25 cellular contexts compared by ENCODE assay signal in the genomic region with DNA sequence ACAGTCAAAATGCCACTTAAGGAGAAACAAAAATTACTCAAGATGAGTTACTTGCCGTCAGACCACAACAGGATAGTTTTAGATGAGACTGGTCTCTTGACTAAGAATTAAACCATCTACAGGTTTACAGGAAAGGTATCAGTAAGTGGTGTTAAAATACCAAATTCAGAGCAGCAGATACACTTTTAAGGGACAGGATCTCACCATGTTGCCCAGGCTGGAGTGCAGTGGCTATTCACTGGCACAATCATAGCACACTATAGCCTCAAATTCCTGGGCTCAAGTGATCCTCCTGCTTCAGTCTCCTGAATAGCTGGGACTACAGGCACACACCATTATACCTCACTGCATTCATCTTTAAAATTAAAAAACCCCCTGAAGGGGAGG. TPM values are rescaled to one million over a fixed set of nuclear protein-coding genes. Genes with fewer than 3 reads are reported as not detected.
DNase-seq lines count a peak whose midpoint lies in the region; ATAC-seq, FAIRE-seq and TF ChIP-seq lines count a peak whose summit lies in the region.
"Had no signal": no experiment of that assay in that cellular context is flagged by ENCODE, and none has a peak within 500 bp of the region (broad histone marks: within the 10 kb centered on the region; RNA-seq: fewer than 3 reads in every experiment).

No MANE protein-coding gene starts in this region.

- H4K20me1 ChIP-seq in HCT116 (ENCODE audit: insufficient read depth) (peaks cover 23% of the 10 kb centered on the region; the same call in 1 of the 2 replicates), K562 (replicated peaks; ENCODE audit: control insufficient read depth, insufficient read depth, low read length) (peaks cover 43% of the 10 kb centered on the region)

- peaks cover 68 to 75% of the 10 kb centered on the region in 2 experiments for H3K36me3 ChIP-seq in HCT116 (ENCODE audit: control insufficient read depth in 1 of 2, insufficient read depth in 2 of 2, low read length in 2 of 2)
- peaks cover 90% of the 10 kb centered on the region for H3K36me3 ChIP-seq in K562 (ENCODE audit: control insufficient read depth, insufficient read depth, low read length)

- H3K9me3 ChIP-seq in HCT116 (ENCODE audit: control insufficient read depth in 1 of 2, insufficient read depth in 1 of 2, low read depth in 1 of 2, low read length in 2 of 2) (no peaks in the 10 kb centered on the region), K562 (replicated peaks; ENCODE audit: control insufficient read depth, insufficient read depth, low read depth, low read length) (no peaks in the 10 kb centered on the region)
- H3K9me3 ChIP-seq: BLaER1, psoas muscle, thyroid gland had no signal

- peaks cover 6% of the 10 kb centered on the region for H3K9me1 ChIP-seq in K562 (ENCODE audit: control insufficient read depth, insufficient read depth, low read length)

- H3K4me2 ChIP-seq in HCT116 (ENCODE audit: low read length) = no peak overlapping the region
- no peak overlapping the region for H3K4me2 ChIP-seq in K562 (ENCODE audit: insufficient read depth, low read length)
- H3K4me2 ChIP-seq: BLaER1 had no signal

- no peaks in the 10 kb centered on the region for H3K9me2 ChIP-seq in HCT116 (ENCODE audit: insufficient read depth)

- H3K79me2 ChIP-seq in HCT116 (ENCODE audit: insufficient read depth, low read length) (peaks cover 60% of the 10 kb centered on the region), K562 (ENCODE audit: control insufficient read depth, insufficient read depth, low read length) (peaks cover 53% of the 10 kb centered on the region)

- peak in 1 of 2 donors; percentile 38 for ATAC-seq in activated T-cell treated with anti-CD3 and anti-CD28 coated beads, Interleukin-2, amount 50 U/mL, for 72 hours (replicated peaks in 1 of 2)
- ATAC-seq in HCT116 (no peak), K562 (no peak), GM21825 (IDR thresholded peaks at IDR 0.05; ENCODE audit: unreplicated experiment) (no peak)
- ATAC-seq: psoas muscle; stimulated activated naive CD8-positive, alpha-beta T cell treated with anti-CD3 and anti-CD28 coated beads, Interleukin-15, Interleukin-2, amounts not matched to agents 100 U/mL and 50 U/mL, for 24 hours had no signal

- 84% methylated on average over 1 of the region's 1 CpG for WGBS in K562 (ENCODE audit: insufficient coverage, low coverage, missing lambda C conversion rate)

- H3K27ac Mint-ChIP-seq in activated T-cell treated with anti-CD3 and anti-CD28 coated beads, Interleukin-2, amount 50 U/mL, for 72 hours = peak overlapping the region; percentile 86
- H3K27ac Mint-ChIP-seq in type B pancreatic cell = no peak overlapping the region
- H3K27ac Mint-ChIP-seq: dendritic cell treated with granulocyte-macrophage colony-stimulating factor and Interleukin-4, amounts not matched to agents 40 ng/mL and 50 ng/mL, for 4 days had no signal

- peaks cover 28 to 60% of the 10 kb centered on the region in 2 donors for H3K36me3 Mint-ChIP-seq in activated T-cell treated with anti-CD3 and anti-CD28 coated beads, Interleukin-2, amount 50 U/mL, for 72 hours (ENCODE audit: insufficient read depth in 2 of 2)
- peaks cover 54% of the 10 kb centered on the region for H3K36me3 Mint-ChIP-seq in type B pancreatic cell

- POLR2A ChIA-PET in HCT116 (lab: Charles Lee) = no interaction called here
- POLR2A ChIA-PET in K562 (lab: Yijun Ruan, JAX) = interaction anchor here (1.0 to 1.5 kb wide), 3 partner anchors 11 to 16 kb away, joined by 3 to 5 read pairs (median 4); partner anchors contain the start of gene NFKBIL1

- no peaks in the 10 kb centered on the region for H3K9me3 Mint-ChIP-seq in activated T-cell treated with anti-CD3 and anti-CD28 coated beads, Interleukin-2, amount 50 U/mL, for 72 hours
- H3K9me3 Mint-ChIP-seq in type B pancreatic cell = no peaks in the 10 kb centered on the region
- H3K9me3 Mint-ChIP-seq: activated CD4-positive, alpha-beta T cell treated with anti-CD3 and anti-CD28 coated beads, Interleukin-2, amount 10 ng/mL, durations not matched to agents 24 days and 14 days; dendritic cell treated with granulocyte-macrophage colony-stimulating factor and Interleukin-4, amounts not matched to agents 40 ng/mL and 50 ng/mL, for 4 days had no signal

- no peak for TF ChIP-seq CTCF in HCT116 (IDR thresholded peaks at IDR 0.05 in 2 of 3, conservative IDR thresholded peaks at IDR 0.05 in 1 of 3; ENCODE audit: borderline replicate concordance in 1 of 3, insufficient read depth in 1 of 3, low read depth in 2 of 3, low read length in 2 of 3)
- TF ChIP-seq CTCF in K562 (IDR thresholded peaks at IDR 0.05 in 2 of 3, conservative IDR thresholded peaks at IDR 0.05 in 1 of 3; ENCODE audit: insufficient read depth in 2 of 3, low read depth in 1 of 3, low read length in 3 of 3) = no peak
- no peak for TF ChIP-seq CTCF in type B pancreatic cell (conservative IDR thresholded peaks at IDR 0.05)

- intact Hi-C loops in HCT116 (cut with micrococcal nuclease) (no loop called here), K562 (cut with micrococcal nuclease) (no loop called here)

- no peak for DNase-seq in activated T-cell treated with anti-CD3 and anti-CD28 coated beads, Interleukin-2, amount 50 U/mL, for 72 hours
- no peak for DNase-seq in activated T-cell treated with anti-CD3 and anti-CD28 coated beads for 4 hours
- no peak for DNase-seq in HCT116 (ENCODE audit: low read depth, low spot score)
- DNase-seq in K562 (ENCODE audit: extremely low read depth in 1 of 4, low spot score in 3 of 4) = no peak
- no peak for DNase-seq in type B pancreatic cell (ENCODE audit: extremely low spot score, unreplicated experiment)
- DNase-seq: activated CD4-positive, alpha-beta T cell treated with anti-CD3 and anti-CD28 coated beads, Interleukin-2, amount 10 ng/mL, durations not matched to agents 24 days and 14 days; EL; head of caudate nucleus; midbrain; NCI-H1105; NCI-H2029 treated with DMSO at 0.1 percent for 48 hours; NCI-H345; OCI-M1; psoas muscle; SHP77; stimulated activated naive CD8-positive, alpha-beta T cell treated with anti-CD3 and anti-CD28 coated beads, Interleukin-15, Interleukin-2, amounts not matched to agents 100 U/mL and 50 U/mL, for 24 hours; thyroid gland had no signal

- no peak for TF ChIP-seq EP300 in K562 (IDR thresholded peaks at IDR 0.05; ENCODE audit: low read length)

- H2AFZ ChIP-seq in HCT116 (ENCODE audit: low read depth, low read length, poor library complexity, severe bottlenecking) (no peak overlapping the region), K562 (ENCODE audit: low read depth, low read length) (no peak overlapping the region)

- in situ Hi-C loops in K562 (cut with MboI) = loop anchor here (5.0 to 25.0 kb wide), 2 partner anchors 36 to 1429 kb away; partner anchors contain the start of genes BRD2, HLA-DMA and MICB

- RAD21 ChIA-PET in HCT116 (lab: Charles Lee; ENCODE audit: low non-redundant PET in 1 of 2, low total read pairs in 2 of 2, uncharacterized antibody in 2 of 2, unreplicated experiment in 2 of 2) = no interaction called here

- CTCF ChIA-PET in HCT116 (lab: Charles Lee) (no interaction called here), K562 (lab: Yijun Ruan, JAX; ENCODE audit: low intra/inter-chr PET ratio) (no interaction called here)

- H3K9ac ChIP-seq in HCT116 (ENCODE audit: low read length) (no peak overlapping the region), K562 (ENCODE audit: insufficient read depth in 1 of 2, low read depth in 2 of 2, low read length in 2 of 2) (no peak overlapping the region)
- H3K9ac ChIP-seq: BLaER1 had no signal

- no peak for FAIRE-seq in K562 (lab: Jason Lieb, UNC)
- FAIRE-seq: bronchial epithelial cell had no signal

- TF ChIP-seq POLR2A in HCT116 (IDR thresholded peaks at IDR 0.05; ENCODE audit: borderline replicate concordance, extremely low read depth, insufficient read depth, insufficient read length) (no peak), K562 (conservative IDR thresholded peaks at IDR 0.05) (peak; percentile 41; the same call in 1 of the 2 replicates)

- H3K4me3 ChIP-seq in HCT116 (replicated peaks in 1 of 2; ENCODE audit: low read depth in 1 of 2, low read length in 2 of 2) = no peak overlapping the region
- no peak overlapping the region for H3K4me3 ChIP-seq in K562
- H3K4me3 ChIP-seq: BLaER1, psoas muscle, skin epidermis, thyroid gland had no signal

- H3K27me3 Mint-ChIP-seq in activated T-cell treated with anti-CD3 and anti-CD28 coated beads, Interleukin-2, amount 50 U/mL, for 72 hours (ENCODE audit: low read depth) = no peaks in the 10 kb centered on the region
- H3K27me3 Mint-ChIP-seq in type B pancreatic cell = no peaks in the 10 kb centered on the region
- H3K27me3 Mint-ChIP-seq: activated CD4-positive, alpha-beta T cell treated with anti-CD3 and anti-CD28 coated beads, Interleukin-2, amount 10 ng/mL, durations not matched to agents 24 days and 14 days; dendritic cell treated with granulocyte-macrophage colony-stimulating factor and Interleukin-4, amounts not matched to agents 40 ng/mL and 50 ng/mL, for 4 days had no signal

- H3K4me1 ChIP-seq in HCT116 (ENCODE audit: control insufficient read depth in 1 of 2, insufficient read depth in 2 of 2, low read length in 2 of 2) (no peaks in the 10 kb centered on the region), K562 (replicated peaks in 1 of 2; ENCODE audit: control insufficient read depth in 2 of 2, insufficient read depth in 2 of 2, low read length in 2 of 2) (peaks cover 0 to 17% of the 10 kb centered on the region in 2 experiments; a peak in 3 of 5 replicates)
- H3K4me1 ChIP-seq: psoas muscle, thyroid gland had no signal

- TF ChIP-seq RAD21 in HCT116 (IDR thresholded peaks at IDR 0.05; ENCODE audit: low read depth) (no peak), K562 (CRISPR knock-in tag; conservative IDR thresholded peaks at IDR 0.05 in 1 of 2, IDR thresholded peaks at IDR 0.05 in 1 of 2) (no peak)

- BruUV-seq in HCT116 (replicated peaks; lab: Mats Ljungman, UMichigan) (no TSS peak), K562 (replicated peaks; lab: Mats Ljungman, UMichigan) (no TSS peak)

- H3K27me3 ChIP-seq in HCT116 (ENCODE audit: insufficient read depth, low read length) (no peaks in the 10 kb centered on the region), K562 (ENCODE audit: control insufficient read depth in 2 of 2, insufficient read depth in 2 of 2, low read length in 2 of 2) (no peaks in the 10 kb centered on the region)
- H3K27me3 ChIP-seq: BLaER1, thyroid gland had no signal

- peaks cover 48% of the 10 kb centered on the region for H3K4me1 Mint-ChIP-seq in activated T-cell treated with anti-CD3 and anti-CD28 coated beads, Interleukin-2, amount 50 U/mL, for 72 hours (ENCODE audit: low read depth)
- H3K4me1 Mint-ChIP-seq in type B pancreatic cell (ENCODE audit: unreplicated experiment) = peaks cover 7% of the 10 kb centered on the region

- no peak overlapping the region for H3K4me3 Mint-ChIP-seq in activated T-cell treated with anti-CD3 and anti-CD28 coated beads, Interleukin-2, amount 50 U/mL, for 72 hours
- H3K4me3 Mint-ChIP-seq in type B pancreatic cell = no peak overlapping the region
- H3K4me3 Mint-ChIP-seq: activated CD4-positive, alpha-beta T cell treated with anti-CD3 and anti-CD28 coated beads, Interleukin-2, amount 10 ng/mL, durations not matched to agents 24 days and 14 days; dendritic cell treated with granulocyte-macrophage colony-stimulating factor and Interleukin-4, amounts not matched to agents 40 ng/mL and 50 ng/mL, for 4 days had no signal

- no peak overlapping the region for H3K27ac ChIP-seq in HCT116 (ENCODE audit: low read depth, low read length)
- H3K27ac ChIP-seq in K562 (ENCODE audit: extremely low read depth, low read depth, low read length) = no peak overlapping the region
- H3K27ac ChIP-seq: BLaER1, psoas muscle, skin epidermis, thyroid gland had no signal

RNA-seq across cellular contexts. Expression of gene MCCD1, which starts 4.7 kb away (rescaled TPM):
- total RNA-seq in activated T-cell treated with anti-CD3 and anti-CD28 coated beads, Interleukin-2, amount 50 U/mL, for 72 hours = not detected
- total RNA-seq in HCT116 (2021; ENCODE audit: unreplicated experiment) (not detected), K562 (2014; rRNA removed) (not detected in 2 replicates), K562 (2014; rRNA removed; fragmentation: Illumina TruSeq; extraction: Trizol) (not detected in 2 replicates), K562 (2015; rRNA removed; fragmentation: Illumina TruSeq; extraction: Trizol) (not detected in 2 replicates), K562 (2021) (not detected in 2 replicates), type B pancreatic cell (ENCODE audit: low replicate concordance) (not detected in 2 replicates)
- 0.06 TPM in 1 of 2 replicates, not detected in the other for polyA plus RNA-seq in HCT116 (2012)
- total RNA-seq in K562 (2011; cell fraction: chromatin; rRNA removed; ENCODE audit: low replicate concordance) = not detected in 2 replicates
- total RNA-seq in K562 (2011; cell fraction: nucleolus; rRNA removed) = not detected in 2 replicates
- not detected in 2 replicates for total RNA-seq in K562 (2011; cell fraction: nucleoplasm; rRNA removed)
- polyA plus RNA-seq in K562 (2011; rRNA removed) (not detected in 2 replicates), K562 (2014; fragmentation: Illumina TruSeq; extraction: Trizol) (not detected in 2 replicates), K562 (2014; fragmentation: Nextera tagmentation; extraction: Ambion mirVana) (not detected), K562 (2014; rRNA removed) (not detected in 2 replicates)
- not detected in 2 replicates for polyA plus RNA-seq in K562 (2011; cell fraction: cytosol; rRNA removed)
- not detected in 2 replicates for polyA plus RNA-seq in K562 (2011; cell fraction: nucleus; rRNA removed)
- 0.11 TPM in 1 of 2 replicates, not detected in the other for polyA plus RNA-seq in K562 (2012)
- not detected in 2 replicates for polyA minus RNA-seq in K562 (2011; rRNA and poly(A)+ RNA removed)
- not detected in 2 replicates for polyA minus RNA-seq in K562 (2011; cell fraction: cytosol; rRNA and poly(A)+ RNA removed)
- not detected in 2 replicates for polyA minus RNA-seq in K562 (2011; cell fraction: nucleus; rRNA and poly(A)+ RNA removed)
- total RNA-seq: activated CD4-positive, alpha-beta T cell treated with anti-CD3 and anti-CD28 coated beads, Interleukin-2, amount 10 ng/mL, durations not matched to agents 24 days and 14 days; bronchial epithelial cell; left lobe of liver; LHCN-M2; psoas muscle; thyroid gland had no signal
- polyA plus RNA-seq: adipose tissue, psoas muscle had no signal

RNA-seq across cellular contexts. Expression of gene DDX39B, which starts 8.4 kb away (rescaled TPM):
- 100 to 1,000 TPM; 567 to 644 TPM for total RNA-seq in activated T-cell treated with anti-CD3 and anti-CD28 coated beads, Interleukin-2, amount 50 U/mL, for 72 hours
- total RNA-seq in HCT116 (2021; ENCODE audit: unreplicated experiment) (545 TPM), K562 (2014; rRNA removed) (769 and 923 TPM in 2 replicates), K562 (2014; rRNA removed; fragmentation: Illumina TruSeq; extraction: Trizol) (541 and 592 TPM in 2 replicates), K562 (2015; rRNA removed; fragmentation: Illumina TruSeq; extraction: Trizol) (468 and 485 TPM in 2 replicates), K562 (2021) (539 and 597 TPM in 2 replicates), type B pancreatic cell (ENCODE audit: low replicate concordance) (410 and 636 TPM in 2 replicates)
- 505 and 511 TPM in 2 replicates for polyA plus RNA-seq in HCT116 (2012)
- total RNA-seq in K562 (2011; cell fraction: chromatin; rRNA removed; ENCODE audit: low replicate concordance) = 951 and 1,610 TPM in 2 replicates
- total RNA-seq in K562 (2011; cell fraction: nucleolus; rRNA removed) = 907 and 916 TPM in 2 replicates
- 1,013 and 1,191 TPM in 2 replicates for total RNA-seq in K562 (2011; cell fraction: nucleoplasm; rRNA removed)
- polyA plus RNA-seq in K562 (2011; rRNA removed) (665 and 668 TPM in 2 replicates), K562 (2014; fragmentation: Illumina TruSeq; extraction: Trizol) (542 and 628 TPM in 2 replicates), K562 (2014; fragmentation: Nextera tagmentation; extraction: Ambion mirVana) (100 to 1,000 TPM; 479 to 565 TPM), K562 (2014; rRNA removed) (869 and 906 TPM in 2 replicates)
- polyA plus RNA-seq in K562 (2011; cell fraction: cytosol; rRNA removed) = 781 and 900 TPM in 2 replicates
- 1,075 and 1,764 TPM in 2 replicates for polyA plus RNA-seq in K562 (2011; cell fraction: nucleus; rRNA removed)
- polyA plus RNA-seq in K562 (2012) = 515 and 679 TPM in 2 replicates
- 782 and 1,359 TPM in 2 replicates for polyA minus RNA-seq in K562 (2011; rRNA and poly(A)+ RNA removed)
- 345 and 506 TPM in 2 replicates for polyA minus RNA-seq in K562 (2011; cell fraction: cytosol; rRNA and poly(A)+ RNA removed)
- polyA minus RNA-seq in K562 (2011; cell fraction: nucleus; rRNA and poly(A)+ RNA removed) = 336 and 420 TPM in 2 replicates

RNA-seq across cellular contexts. Expression of gene ATP6V1G2, which starts 13.0 kb away (rescaled TPM):
- 1 to 10 TPM; 4.1 to 5.6 TPM for total RNA-seq in activated T-cell treated with anti-CD3 and anti-CD28 coated beads, Interleukin-2, amount 50 U/mL, for 72 hours
- 1.8 TPM for total RNA-seq in HCT116 (2021; ENCODE audit: unreplicated experiment)
- 1.5 and 1.7 TPM in 2 replicates for polyA plus RNA-seq in HCT116 (2012)
- 1.9 and 2.5 TPM in 2 replicates for total RNA-seq in K562 (2011; cell fraction: chromatin; rRNA removed; ENCODE audit: low replicate concordance)
- total RNA-seq in K562 (2011; cell fraction: nucleolus; rRNA removed) = 1.6 and 1.7 TPM in 2 replicates
- 1.5 and 3.5 TPM in 2 replicates for total RNA-seq in K562 (2011; cell fraction: nucleoplasm; rRNA removed)
- 0.12 and 0.14 TPM in 2 replicates for total RNA-seq in K562 (2014; rRNA removed)
- 0.29 and 0.32 TPM in 2 replicates for total RNA-seq in K562 (2014; rRNA removed; fragmentation: Illumina TruSeq; extraction: Trizol)
- total RNA-seq in K562 (2015; rRNA removed; fragmentation: Illumina TruSeq; extraction: Trizol) = 0.33 and 0.57 TPM in 2 replicates
- total RNA-seq in K562 (2021) = 0.47 and 0.49 TPM in 2 replicates
- polyA plus RNA-seq in K562 (2011; rRNA removed) = 1.0 and 1.5 TPM in 2 replicates
- 0.81 and 1.3 TPM in 2 replicates for polyA plus RNA-seq in K562 (2011; cell fraction: cytosol; rRNA removed)
- polyA plus RNA-seq in K562 (2011; cell fraction: nucleus; rRNA removed) = 1.6 and 1.9 TPM in 2 replicates
- polyA plus RNA-seq in K562 (2012) = 0.68 and 0.72 TPM in 2 replicates
- polyA plus RNA-seq in K562 (2014; fragmentation: Illumina TruSeq; extraction: Trizol) = 0.55 and 1.1 TPM in 2 replicates
- polyA plus RNA-seq in K562 (2014; fragmentation: Nextera tagmentation; extraction: Ambion mirVana) = under 1 TPM; 0.15 to 0.17 TPM
- 0.38 and 0.78 TPM in 2 replicates for polyA plus RNA-seq in K562 (2014; rRNA removed)
- polyA minus RNA-seq in K562 (2011; rRNA and poly(A)+ RNA removed) = 0.28 and 0.60 TPM in 2 replicates
- polyA minus RNA-seq in K562 (2011; cell fraction: cytosol; rRNA and poly(A)+ RNA removed) = not detected in 2 replicates
- polyA minus RNA-seq in K562 (2011; cell fraction: nucleus; rRNA and poly(A)+ RNA removed) = 0.44 TPM in 1 of 2 replicates, not detected in the other
- 1.6 and 5.9 TPM in 2 replicates for total RNA-seq in type B pancreatic cell (ENCODE audit: low replicate concordance)
- total RNA-seq: left lobe of liver had no signal

RNA-seq across cellular contexts. Expression of gene NFKBIL1, which starts 14.0 kb away (rescaled TPM):
- total RNA-seq in activated T-cell treated with anti-CD3 and anti-CD28 coated beads, Interleukin-2, amount 50 U/mL, for 72 hours = 10 to 100 TPM; 28.0 to 36.6 TPM
- 26.6 TPM for total RNA-seq in HCT116 (2021; ENCODE audit: unreplicated experiment)
- polyA plus RNA-seq in HCT116 (2012) = 25.2 and 30.4 TPM in 2 replicates
- 6.9 and 18.5 TPM in 2 replicates for total RNA-seq in K562 (2011; cell fraction: chromatin; rRNA removed; ENCODE audit: low replicate concordance)
- 18.0 and 22.0 TPM in 2 replicates for total RNA-seq in K562 (2011; cell fraction: nucleolus; rRNA removed)
- 8.6 and 12.2 TPM in 2 replicates for total RNA-seq in K562 (2011; cell fraction: nucleoplasm; rRNA removed)
- 32.9 and 33.1 TPM in 2 replicates for total RNA-seq in K562 (2014; rRNA removed)
- total RNA-seq in K562 (2014; rRNA removed; fragmentation: Illumina TruSeq; extraction: Trizol) = 5.8 and 7.6 TPM in 2 replicates
- 17.0 and 18.1 TPM in 2 replicates for total RNA-seq in K562 (2015; rRNA removed; fragmentation: Illumina TruSeq; extraction: Trizol)
- 24.7 and 28.7 TPM in 2 replicates for total RNA-seq in K562 (2021)
- polyA plus RNA-seq in K562 (2011; rRNA removed) = 5.7 and 9.0 TPM in 2 replicates
- polyA plus RNA-seq in K562 (2011; cell fraction: cytosol; rRNA removed) = 14.1 and 38.6 TPM in 2 replicates
- polyA plus RNA-seq in K562 (2011; cell fraction: nucleus; rRNA removed) = 22.5 and 31.4 TPM in 2 replicates
- 16.3 and 46.1 TPM in 2 replicates for polyA plus RNA-seq in K562 (2012)
- polyA plus RNA-seq in K562 (2014; fragmentation: Illumina TruSeq; extraction: Trizol) = 4.3 and 14.0 TPM in 2 replicates
- under 1 TPM; 0.49 to 0.59 TPM for polyA plus RNA-seq in K562 (2014; fragmentation: Nextera tagmentation; extraction: Ambion mirVana)
- 26.6 and 32.6 TPM in 2 replicates for polyA plus RNA-seq in K562 (2014; rRNA removed)
- polyA minus RNA-seq in K562 (2011; rRNA and poly(A)+ RNA removed) = 2.6 and 2.7 TPM in 2 replicates
- 9.0 and 12.8 TPM in 2 replicates for polyA minus RNA-seq in K562 (2011; cell fraction: cytosol; rRNA and poly(A)+ RNA removed)
- 6.3 and 8.0 TPM in 2 replicates for polyA minus RNA-seq in K562 (2011; cell fraction: nucleus; rRNA and poly(A)+ RNA removed)
- total RNA-seq in type B pancreatic cell (ENCODE audit: low replicate concordance) = 21.1 and 24.2 TPM in 2 replicates

RNA-seq across cellular contexts. Expression of gene MICB, which starts 35.5 kb away (rescaled TPM):
- total RNA-seq in activated T-cell treated with anti-CD3 and anti-CD28 coated beads, Interleukin-2, amount 50 U/mL, for 72 hours = 10 to 100 TPM; 18.7 to 22.3 TPM
- total RNA-seq in HCT116 (2021; ENCODE audit: unreplicated experiment) (21.7 TPM), K562 (2014; rRNA removed) (18.5 and 21.8 TPM in 2 replicates), K562 (2014; rRNA removed; fragmentation: Illumina TruSeq; extraction: Trizol) (16.5 and 18.8 TPM in 2 replicates), K562 (2015; rRNA removed; fragmentation: Illumina TruSeq; extraction: Trizol) (19.8 and 20.6 TPM in 2 replicates), K562 (2021) (21.0 and 23.2 TPM in 2 replicates), type B pancreatic cell (ENCODE audit: low replicate concordance) (0.14 and 0.86 TPM in 2 replicates)
- polyA plus RNA-seq in HCT116 (2012) = 15.0 and 15.4 TPM in 2 replicates
- 34.9 and 52.1 TPM in 2 replicates for total RNA-seq in K562 (2011; cell fraction: chromatin; rRNA removed; ENCODE audit: low replicate concordance)
- total RNA-seq in K562 (2011; cell fraction: nucleolus; rRNA removed) = 45.0 and 45.7 TPM in 2 replicates
- 44.4 and 50.8 TPM in 2 replicates for total RNA-seq in K562 (2011; cell fraction: nucleoplasm; rRNA removed)
- polyA plus RNA-seq in K562 (2011; rRNA removed) (25.0 and 32.6 TPM in 2 replicates), K562 (2014; fragmentation: Illumina TruSeq; extraction: Trizol) (27.7 and 34.5 TPM in 2 replicates), K562 (2014; fragmentation: Nextera tagmentation; extraction: Ambion mirVana) (10 to 100 TPM; 13.3 to 18.9 TPM), K562 (2014; rRNA removed) (21.5 and 24.0 TPM in 2 replicates)
- polyA plus RNA-seq in K562 (2011; cell fraction: cytosol; rRNA removed) = 32.5 and 47.5 TPM in 2 replicates
- polyA plus RNA-seq in K562 (2011; cell fraction: nucleus; rRNA removed) = 29.0 and 29.3 TPM in 2 replicates
- polyA plus RNA-seq in K562 (2012) = 16.5 and 30.9 TPM in 2 replicates
- polyA minus RNA-seq in K562 (2011; rRNA and poly(A)+ RNA removed) = 37.4 and 40.1 TPM in 2 replicates
- polyA minus RNA-seq in K562 (2011; cell fraction: cytosol; rRNA and poly(A)+ RNA removed) = 21.2 and 28.8 TPM in 2 replicates
- polyA minus RNA-seq in K562 (2011; cell fraction: nucleus; rRNA and poly(A)+ RNA removed) = 6.1 and 9.4 TPM in 2 replicates
